Comparison of ENCODE assay signal across 1 cellular context in genomic region chr10:6310977-6311376, GRCh38.
TF ChIP-seq lines count a peak whose summit lies in the region.

No MANE protein-coding gene starts in this region.

TF ChIP-seq in A549, 52 proteins besides CTCF, POLR2A, EP300 and RAD21 (continued from another document):
- TF ChIP-seq REST (IDR thresholded peaks at IDR 0.05), result no peak
TF ChIP-seq in A549: peak in this region for 0.
